In genomic region chr7:43072530-43072929, GRCh38 we compare ENCODE assay signal across 16 cellular contexts. TPM values are rescaled to one million over a fixed set of nuclear protein-coding genes. Genes with fewer than 3 reads are reported as not detected.
A peak's percentile ranks its signal among the peaks of the same experiment; 100 is the strongest.
DNase-seq lines count a peak whose midpoint lies in the region; ATAC-seq, FAIRE-seq and TF ChIP-seq lines count a peak whose summit lies in the region.
"Had no signal": no experiment of that assay in that cellular context is flagged by ENCODE, and none has a peak within 500 bp of the region (broad histone marks: within the 10 kb centered on the region; RNA-seq: fewer than 3 reads in every experiment).

No MANE protein-coding gene starts in this region.

- TF ChIP-seq POLR2A in H54 (IDR thresholded peaks at IDR 0.05; ENCODE audit: low read depth, low read length) = no peak

- H3K4me1 Mint-ChIP-seq in CD4-positive, alpha-beta memory T cell = no peaks in the 10 kb centered on the region

- POLR2A ChIA-PET in CD4-positive, alpha-beta memory T cell (lab: Charles Lee; ENCODE audit: partially characterized antibody) = no interaction called here

- DNase-seq in fibroblast of villous mesenchyme (ENCODE audit: low read depth) (peak; percentile 52), MG63 (no peak), HTR-8/SVneo (ENCODE audit: insufficient read length, low spot score) (no peak), H54 (ENCODE audit: insufficient read length, low spot score) (no peak)
- DNase-seq in CD4-positive, alpha-beta memory T cell = no peak
- DNase-seq: EL, HFFc6, left colon, NCI-H748 treated with DMSO at 0.1 percent for 48 hours had no signal

- H3K4me3 ChIP-seq in GM08714 (ENCODE audit: low read length) = peak overlapping the region; percentile 37; the same call in 1 of the 2 replicates
- no peak overlapping the region for H3K4me3 ChIP-seq in fibroblast of villous mesenchyme (ENCODE audit: low read depth, low read length)
- H3K4me3 ChIP-seq in MG63 = no peak overlapping the region
- H3K4me3 ChIP-seq in CD4-positive, alpha-beta memory T cell (ENCODE audit: low read length in 2 of 2) = no peak overlapping the region
- H3K4me3 ChIP-seq: gastroesophageal sphincter had no signal

- no peaks in the 10 kb centered on the region for H3K36me3 ChIP-seq in MG63
- H3K36me3 ChIP-seq in CD4-positive, alpha-beta memory T cell (ENCODE audit: insufficient read depth, low read length) = no peaks in the 10 kb centered on the region
- H3K36me3 ChIP-seq: gastroesophageal sphincter had no signal

- intact Hi-C loops in CD4-positive, alpha-beta memory T cell (cut with micrococcal nuclease) = no loop called here

- peak; percentile 63 for ATAC-seq in GM21528 (IDR thresholded peaks at IDR 0.05; ENCODE audit: low FRiP score, unreplicated experiment)
- peak; percentile 52 for ATAC-seq in HG03565 (IDR thresholded peaks at IDR 0.05; ENCODE audit: unreplicated experiment)
- ATAC-seq: gastroesophageal sphincter, left colon had no signal

- no peak overlapping the region for H3K4me3 Mint-ChIP-seq in CD4-positive, alpha-beta memory T cell
- H3K4me3 Mint-ChIP-seq: HFFc6, neural crest cell had no signal

- TF ChIP-seq CTCF in fibroblast of villous mesenchyme (IDR thresholded peaks at IDR 0.05; ENCODE audit: insufficient read depth, low read depth, low read length) = no peak

- peaks cover 4 to 12% of the 10 kb centered on the region in 2 donors for H3K27me3 Mint-ChIP-seq in CD4-positive, alpha-beta memory T cell

- FAIRE-seq in HTR-8/SVneo (lab: Jason Lieb, UNC) (no peak), H54 (lab: Jason Lieb, UNC) (no peak)

- H3K9me3 ChIP-seq in MG63 = no peaks in the 10 kb centered on the region
- no peaks in the 10 kb centered on the region for H3K9me3 ChIP-seq in CD4-positive, alpha-beta memory T cell (ENCODE audit: control insufficient read depth in 1 of 2, low read length in 2 of 2)
- H3K9me3 ChIP-seq: gastroesophageal sphincter had no signal

- H3K27ac ChIP-seq in CD4-positive, alpha-beta memory T cell (ENCODE audit: low read depth, low read length) = no peak overlapping the region
- H3K27ac ChIP-seq: gastroesophageal sphincter had no signal

- H3K27me3 ChIP-seq in MG63 = peaks cover 4% of the 10 kb centered on the region; the same call in 1 of the 2 replicates
- H3K27me3 ChIP-seq in CD4-positive, alpha-beta memory T cell (ENCODE audit: insufficient read depth, low read length) = no peaks in the 10 kb centered on the region

- H3K4me1 ChIP-seq in CD4-positive, alpha-beta memory T cell (ENCODE audit: insufficient read depth, low read length) = no peaks in the 10 kb centered on the region
- H3K4me1 ChIP-seq: gastroesophageal sphincter had no signal

- CTCF ChIA-PET in CD4-positive, alpha-beta memory T cell (lab: Charles Lee; ENCODE audit: partially characterized antibody) = no interaction called here

- H3K9me3 Mint-ChIP-seq in CD4-positive, alpha-beta memory T cell = peaks cover 0 to 3% (median 0%) of the 10 kb centered on the region in 8 donors
- H3K9me3 Mint-ChIP-seq: HFFc6, neural crest cell had no signal

- H3K27ac Mint-ChIP-seq in CD4-positive, alpha-beta memory T cell = no peak overlapping the region
- H3K27ac Mint-ChIP-seq: HFFc6 had no signal

- no peaks in the 10 kb centered on the region for H3K36me3 Mint-ChIP-seq in CD4-positive, alpha-beta memory T cell

RNA-seq across cellular contexts. Expression of gene HECW1, which starts 39.9 kb away (rescaled TPM):
- 1.7 and 3.2 TPM in 2 replicates for total RNA-seq in fibroblast of villous mesenchyme
- 1.7 and 18.4 TPM in 2 replicates for total RNA-seq in MG63 (2014; rRNA removed; shearing (Covaris generic); ENCODE audit: low replicate concordance)
- not detected for total RNA-seq in CD4-positive, alpha-beta memory T cell
- polyA plus RNA-seq in CD4-positive, alpha-beta memory T cell = not detected
- total RNA-seq: activated CD8-positive, alpha-beta memory T cell treated with anti-CD3 and anti-CD28 coated beads for 36 hours; HT-29 had no signal
